In the genomic region with DNA sequence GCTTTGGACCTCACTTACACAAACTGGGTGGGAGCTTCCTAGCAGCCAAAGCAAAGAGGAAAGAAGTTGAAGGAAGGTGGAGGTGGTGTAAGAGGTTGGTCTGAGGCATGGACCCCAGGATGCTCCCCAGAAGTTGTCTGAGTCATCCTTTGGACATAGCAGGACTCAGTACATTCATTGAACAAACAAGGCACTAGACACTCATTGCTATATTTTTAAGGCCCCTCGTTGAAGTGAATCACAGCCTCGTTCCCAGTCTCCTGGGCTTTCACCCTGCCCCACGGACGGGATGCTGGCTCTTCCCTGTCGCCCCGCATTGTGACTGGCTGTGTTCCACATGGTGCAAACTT, we compare ENCODE assay signal across 9 cellular contexts.
DNase-seq lines count a peak whose midpoint lies in the region; ATAC-seq and TF ChIP-seq lines count a peak whose summit lies in the region.
"Had no signal": no experiment of that assay in that cellular context is flagged by ENCODE, and none has a peak within 500 bp of the region (broad histone marks: within the 10 kb centered on the region; RNA-seq: fewer than 3 reads in every experiment).

No MANE protein-coding gene starts in this region.

- no TSS peak for BruUV-seq in PC-9 (replicated peaks; lab: Mats Ljungman, UMichigan)

- H3K9me3 ChIP-seq in BLaER1 (0 out of 2 replicates have a peak, but pooled peaks cover 3% of the 10 kb centered on the region), PC-9 (ENCODE audit: insufficient read depth, low read depth) (no peaks in the 10 kb centered on the region), fibroblast of lung (ENCODE audit: control insufficient read depth, insufficient read depth, low read depth, low read length) (no peaks in the 10 kb centered on the region), psoas muscle (no peaks in the 10 kb centered on the region), left lung (no peaks in the 10 kb centered on the region)

- H3K27me3 ChIP-seq in BLaER1 (peaks cover 38% of the 10 kb centered on the region), PC-9 (ENCODE audit: insufficient read depth, low read depth) (no peaks in the 10 kb centered on the region), fibroblast of lung (ENCODE audit: control insufficient read depth, insufficient read depth, low read length) (peaks cover 8% of the 10 kb centered on the region), psoas muscle (ENCODE audit: insufficient read depth in 3 of 3, low read length in 2 of 3) (peaks cover 0 to 22% (median 3%) of the 10 kb centered on the region in 3 donors), left lung (peaks cover 0 to 82% of the 10 kb centered on the region in 2 donors)

- H3K27ac ChIP-seq in BLaER1 = no peak overlapping the region
- H3K27ac ChIP-seq in PC-9 = peak overlapping the region; percentile 97
- H3K27ac ChIP-seq in fibroblast of lung (ENCODE audit: insufficient read depth, low read length) = peak overlapping the region; percentile 23
- H3K27ac ChIP-seq in psoas muscle = peak overlapping the region; percentile 60
- H3K27ac ChIP-seq in left lung = no peak overlapping the region

- H3F3A ChIP-seq in PC-9 (ENCODE audit: insufficient read depth, low read depth) = peaks cover 36% of the 10 kb centered on the region

- DNase-seq in PC-9 (peak in 1 of 2 experiments; percentile 93), fibroblast of lung (ENCODE audit: low read depth in 2 of 2) (peak in 1 of 2 donors; percentile 53), psoas muscle (no peak), NCI-H1436 treated with DMSO at 0.1 percent for 48 hours (lab: John Stamatoyannopoulos, UW) (no peak), NCI-H2029 treated with DMSO at 0.1 percent for 48 hours (lab: John Stamatoyannopoulos, UW) (no peak), left lung (no peak)

- TF ChIP-seq CTCF in PC-9 (conservative IDR thresholded peaks at IDR 0.05) (no peak), fibroblast of lung (conservative IDR thresholded peaks at IDR 0.05 in 1 of 2, IDR thresholded peaks at IDR 0.05 in 1 of 2; ENCODE audit: low read depth in 1 of 2, low read length in 2 of 2) (no peak), psoas muscle (IDR thresholded peaks at IDR 0.05) (no peak), left lung (IDR thresholded peaks at IDR 0.05) (no peak)

- H3K79me2 ChIP-seq in PC-9 (ENCODE audit: low read depth) (peaks cover 15% of the 10 kb centered on the region; the same call in 1 of the 2 replicates), fibroblast of lung (ENCODE audit: control insufficient read depth, insufficient read depth, low read length) (no peaks in the 10 kb centered on the region)

- POLR2A ChIA-PET in PC-9 (lab: Charles Lee; ENCODE audit: unreplicated experiment) = interaction anchor here (0.6 to 1.2 kb wide), 2 partner anchors 24 to 233 kb away, joined by 6 to 10 read pairs; no protein-coding TSS in a partner anchor

- H4K20me1 ChIP-seq in BLaER1 (no peaks in the 10 kb centered on the region), PC-9 (ENCODE audit: insufficient read depth) (no peaks in the 10 kb centered on the region), fibroblast of lung (ENCODE audit: control insufficient read depth, extremely low read depth, insufficient read depth, low read length) (no peaks in the 10 kb centered on the region)

- H3K4me1 ChIP-seq in BLaER1 (peaks cover 53% of the 10 kb centered on the region), PC-9 (replicated peaks; ENCODE audit: insufficient read depth) (peaks cover 95% of the 10 kb centered on the region), fibroblast of lung (ENCODE audit: control insufficient read depth, extremely low read depth, insufficient read depth, low read length) (peaks cover 15% of the 10 kb centered on the region), psoas muscle (peaks cover 7% of the 10 kb centered on the region), left lung (peaks cover 0 to 17% of the 10 kb centered on the region in 2 donors)

- ATAC-seq in psoas muscle = no peak
- ATAC-seq in HG03025 (IDR thresholded peaks at IDR 0.05; ENCODE audit: low FRiP score, unreplicated experiment) = no peak
- no peak for ATAC-seq in left lung

- no peaks in the 10 kb centered on the region for H3K9me2 ChIP-seq in PC-9 (ENCODE audit: insufficient read depth)

- H3K4me2 ChIP-seq in BLaER1 (peak overlapping the region; percentile 62), PC-9 (peak overlapping the region; percentile 80), fibroblast of lung (ENCODE audit: extremely low read depth, insufficient read depth, low read length) (peak overlapping the region; percentile 77)

- no peaks in the 10 kb centered on the region for H3K36me3 ChIP-seq in BLaER1
- no peaks in the 10 kb centered on the region for H3K36me3 ChIP-seq in PC-9 (ENCODE audit: low read depth)
- no peaks in the 10 kb centered on the region for H3K36me3 ChIP-seq in fibroblast of lung (ENCODE audit: control insufficient read depth, insufficient read depth, low read length)
- H3K36me3 ChIP-seq in psoas muscle (ENCODE audit: insufficient read depth in 1 of 2, low read depth in 1 of 2) = no peaks in the 10 kb centered on the region
- no peaks in the 10 kb centered on the region for H3K36me3 ChIP-seq in left lung

- H2AFZ ChIP-seq in PC-9 (no peak overlapping the region), fibroblast of lung (ENCODE audit: low read length) (no peak overlapping the region)

- CTCF ChIA-PET in PC-9 (lab: Charles Lee) = interaction anchor here (0.6 kb wide), 1 partner anchor 208 kb away, joined by 3 read pairs; no protein-coding TSS in a partner anchor

- H3K4me3 ChIP-seq in BLaER1 = no peak overlapping the region
- peak overlapping the region; percentile 54; the same call in 1 of the 2 replicates for H3K4me3 ChIP-seq in PC-9
- H3K4me3 ChIP-seq in fibroblast of lung (replicated peaks in 1 of 4; ENCODE audit: control extremely low read depth in 1 of 4, insufficient read depth in 1 of 4, low read depth in 3 of 4, low read length in 4 of 4) = peak overlapping the region in 1 of 4 experiments; percentile 7
- peak overlapping the region; percentile 25 for H3K4me3 ChIP-seq in psoas muscle
- H3K4me3 ChIP-seq in left lung = no peak overlapping the region
- H3K4me3 ChIP-seq: GM12878 had no signal

- intact Hi-C loops in PC-9 (cut with micrococcal nuclease; ENCODE audit: unreplicated experiment) (loop anchor here (1.0 to 5.0 kb wide), 7 partner anchors 33 to 281 kb away; no protein-coding TSS in a partner anchor), psoas muscle (cut with DNase I) (loop anchor here in 1 of 2 donors (5.0 kb wide), 1 partner anchor 162 kb away; the partner anchor contains the start of gene ANO1), left lung (cut with DNase I) (loop anchor here (5.0 to 10.0 kb wide), 2 partner anchors 270 to 277 kb away; no protein-coding TSS in a partner anchor)

- H3K9ac ChIP-seq in BLaER1 = no peak overlapping the region
- no peak overlapping the region for H3K9ac ChIP-seq in fibroblast of lung (ENCODE audit: insufficient read depth, low read length)

- WGBS in psoas muscle, 3 donors = 22 to 32% (median 24%) methylated on average over 6 of the region's 6 CpGs

Comparison
In these comparisons a context has a peak if more than half of its experiments do, and no peak if none do; other contexts are left out.
1. H3K27ac ChIP-seq: peak in PC-9 (single experiment), fibroblast of lung (single experiment) and psoas muscle (single experiment); none in BLaER1 (single experiment) and left lung (0 of 2).
2. H3K4me3 ChIP-seq: peak in PC-9 (single experiment) and psoas muscle (single experiment); none in BLaER1 (single experiment) and left lung (0 of 2).
3. Peak in every context shown above with its lines, with median percentiles within 50 percentile points of each other: H3K4me2 ChIP-seq.